19 cellular contexts compared by ENCODE assay signal in genomic region chr20:24619212-24619611, GRCh38.
DNase-seq lines count a peak whose midpoint lies in the region; ATAC-seq and TF ChIP-seq lines count a peak whose summit lies in the region.
"Had no signal": no experiment of that assay in that cellular context is flagged by ENCODE, and none has a peak within 500 bp of the region (broad histone marks: within the 10 kb centered on the region; RNA-seq: fewer than 3 reads in every experiment).

No MANE protein-coding gene starts in this region.

- no peaks in the 10 kb centered on the region for H3K36me3 ChIP-seq in heart left ventricle
- no peaks in the 10 kb centered on the region for H3K36me3 ChIP-seq in right atrium auricular region

- WGBS in heart left ventricle, 4 donors = 60 to 63% (median 62%) methylated on average over 3 of the region's 3 CpGs

- H3K36me3 Mint-ChIP-seq in stimulated activated naive B cell treated with anti-CD40 and anti-IgM and Interleukin-4, amounts not matched to agents 10 μg/mL and 1 μg/mL and 100 μg/mL, for 72 hours = no peaks in the 10 kb centered on the region
- H3K36me3 Mint-ChIP-seq: activated naive CD8-positive, alpha-beta T cell; CD8-positive, alpha-beta memory T cell had no signal

- no peak overlapping the region for H3K4me3 Mint-ChIP-seq in stimulated activated naive B cell treated with anti-CD40 and anti-IgM and Interleukin-4, amounts not matched to agents 10 μg/mL and 1 μg/mL and 100 μg/mL, for 72 hours
- H3K4me3 Mint-ChIP-seq: activated CD4-positive, alpha-beta memory T cell treated with anti-CD3 and anti-CD28 coated beads, Interleukin-2, amount 10 ng/mL, durations not matched to agents 7 days and 5 days; activated naive CD8-positive, alpha-beta T cell; activated T-cell treated with anti-CD3 and anti-CD28 coated beads, Interleukin-2, amount 50 U/mL, for 72 hours; CD8-positive, alpha-beta memory T cell; dendritic cell treated with granulocyte-macrophage colony-stimulating factor and Interleukin-4, amounts not matched to agents 40 ng/mL and 50 ng/mL, for 4 days had no signal

- ATAC-seq in heart left ventricle = peak; percentile 12 to 71 (median 48)
- peak; percentile 89 for ATAC-seq in HG02588 (IDR thresholded peaks at IDR 0.05; ENCODE audit: unreplicated experiment)
- ATAC-seq in stimulated activated naive B cell treated with anti-CD40 and anti-IgM and Interleukin-4, amounts not matched to agents 10 μg/mL and 1 μg/mL and 100 μg/mL, for 72 hours (replicated peaks) = peak; percentile 89 to 91
- ATAC-seq: activated T-cell treated with anti-CD3 and anti-CD28 coated beads, Interleukin-2, amount 50 U/mL, for 72 hours; body of pancreas had no signal

- peaks cover 5 to 8% of the 10 kb centered on the region in 2 donors for H3K27me3 Mint-ChIP-seq in stimulated activated naive B cell treated with anti-CD40 and anti-IgM and Interleukin-4, amounts not matched to agents 10 μg/mL and 1 μg/mL and 100 μg/mL, for 72 hours
- H3K27me3 Mint-ChIP-seq: activated naive CD8-positive, alpha-beta T cell had no signal

- H3K4me1 Mint-ChIP-seq in stimulated activated naive B cell treated with anti-CD40 and anti-IgM and Interleukin-4, amounts not matched to agents 10 μg/mL and 1 μg/mL and 100 μg/mL, for 72 hours = peaks cover 2 to 10% of the 10 kb centered on the region in 2 donors
- H3K4me1 Mint-ChIP-seq: activated CD4-positive, alpha-beta memory T cell treated with anti-CD3 and anti-CD28 coated beads, Interleukin-2, amount 10 ng/mL, durations not matched to agents 7 days and 5 days; CD8-positive, alpha-beta memory T cell had no signal

- no peak overlapping the region for H3K27ac Mint-ChIP-seq in stimulated activated naive B cell treated with anti-CD40 and anti-IgM and Interleukin-4, amounts not matched to agents 10 μg/mL and 1 μg/mL and 100 μg/mL, for 72 hours
- H3K27ac Mint-ChIP-seq: activated CD4-positive, alpha-beta memory T cell treated with anti-CD3 and anti-CD28 coated beads, Interleukin-2, amount 10 ng/mL, durations not matched to agents 7 days and 5 days; activated naive CD8-positive, alpha-beta T cell; CD8-positive, alpha-beta memory T cell; dendritic cell treated with granulocyte-macrophage colony-stimulating factor and Interleukin-4, amounts not matched to agents 40 ng/mL and 50 ng/mL, for 4 days; IgD-negative memory B cell had no signal

- TF ChIP-seq CTCF in heart left ventricle (IDR thresholded peaks at IDR 0.05) (no peak), right atrium auricular region (IDR thresholded peaks at IDR 0.05) (no peak)

- H3K4me1 ChIP-seq in heart left ventricle = peaks cover 0 to 10% (median 0%) of the 10 kb centered on the region in 12 donors
- H3K4me1 ChIP-seq in right atrium auricular region = peaks cover 0 to 16% of the 10 kb centered on the region in 2 donors
- H3K4me1 ChIP-seq: body of pancreas had no signal

- DNase-seq in heart left ventricle = no peak
- DNase-seq in right atrium auricular region (ENCODE audit: low spot score) = no peak
- DNase-seq in RPMI8226 = peak; percentile 12
- no peak for DNase-seq in stimulated activated naive B cell treated with anti-CD40 and anti-IgM and Interleukin-4, amounts not matched to agents 10 μg/mL and 1 μg/mL and 100 μg/mL, for 72 hours
- no peak for DNase-seq in HCEC 1CT
- no peak for DNase-seq in NCI-H1105 (lab: John Stamatoyannopoulos, UW)
- no peak for DNase-seq in putamen (ENCODE audit: low spot score)
- DNase-seq: activated CD4-positive, alpha-beta memory T cell treated with anti-CD3 and anti-CD28 coated beads, Interleukin-2, amount 10 ng/mL, durations not matched to agents 7 days and 5 days; activated T-cell treated with anti-CD3 and anti-CD28 coated beads, Interleukin-2, amount 50 U/mL, for 72 hours; body of pancreas; CD8-positive, alpha-beta memory T cell; EL; foreskin melanocyte; NCI-H2107; stimulated activated CD4-positive, alpha-beta T cell treated with anti-CD3 and anti-CD28 coated beads, Interleukin-4, amount 100 ng/mL, for 1 hour had no signal

- H3K27me3 ChIP-seq in heart left ventricle = no peaks in the 10 kb centered on the region
- H3K27me3 ChIP-seq in right atrium auricular region = no peaks in the 10 kb centered on the region
- H3K27me3 ChIP-seq: body of pancreas had no signal

- H3K9me3 ChIP-seq in heart left ventricle (no peaks in the 10 kb centered on the region), right atrium auricular region (no peaks in the 10 kb centered on the region)
- H3K9me3 ChIP-seq: body of pancreas had no signal

- intact Hi-C loops in heart left ventricle (cut with DNase I) = loop anchor here in 1 of 10 donors (10.0 kb wide), 1 partner anchor 144 kb away; no protein-coding TSS in a partner anchor

- H3K27ac ChIP-seq in heart left ventricle (no peak overlapping the region), right atrium auricular region (peak overlapping the region in 1 of 2 donors; percentile 37)
- H3K27ac ChIP-seq: body of pancreas had no signal

- H3K4me3 ChIP-seq in heart left ventricle (no peak overlapping the region), right atrium auricular region (no peak overlapping the region)
- H3K4me3 ChIP-seq: body of pancreas had no signal

- H3K9me3 Mint-ChIP-seq in stimulated activated naive B cell treated with anti-CD40 and anti-IgM and Interleukin-4, amounts not matched to agents 10 μg/mL and 1 μg/mL and 100 μg/mL, for 72 hours = no peaks in the 10 kb centered on the region
- H3K9me3 Mint-ChIP-seq: activated CD4-positive, alpha-beta memory T cell treated with anti-CD3 and anti-CD28 coated beads, Interleukin-2, amount 10 ng/mL, durations not matched to agents 7 days and 5 days; activated T-cell treated with anti-CD3 and anti-CD28 coated beads, Interleukin-2, amount 50 U/mL, for 72 hours; CD8-positive, alpha-beta memory T cell; dendritic cell treated with granulocyte-macrophage colony-stimulating factor and Interleukin-4, amounts not matched to agents 40 ng/mL and 50 ng/mL, for 4 days had no signal

- no peak for TF ChIP-seq POLR2A in heart left ventricle (IDR thresholded peaks at IDR 0.05)
